Comparison of ENCODE assay signal across 10 cellular contexts in the genomic region with DNA sequence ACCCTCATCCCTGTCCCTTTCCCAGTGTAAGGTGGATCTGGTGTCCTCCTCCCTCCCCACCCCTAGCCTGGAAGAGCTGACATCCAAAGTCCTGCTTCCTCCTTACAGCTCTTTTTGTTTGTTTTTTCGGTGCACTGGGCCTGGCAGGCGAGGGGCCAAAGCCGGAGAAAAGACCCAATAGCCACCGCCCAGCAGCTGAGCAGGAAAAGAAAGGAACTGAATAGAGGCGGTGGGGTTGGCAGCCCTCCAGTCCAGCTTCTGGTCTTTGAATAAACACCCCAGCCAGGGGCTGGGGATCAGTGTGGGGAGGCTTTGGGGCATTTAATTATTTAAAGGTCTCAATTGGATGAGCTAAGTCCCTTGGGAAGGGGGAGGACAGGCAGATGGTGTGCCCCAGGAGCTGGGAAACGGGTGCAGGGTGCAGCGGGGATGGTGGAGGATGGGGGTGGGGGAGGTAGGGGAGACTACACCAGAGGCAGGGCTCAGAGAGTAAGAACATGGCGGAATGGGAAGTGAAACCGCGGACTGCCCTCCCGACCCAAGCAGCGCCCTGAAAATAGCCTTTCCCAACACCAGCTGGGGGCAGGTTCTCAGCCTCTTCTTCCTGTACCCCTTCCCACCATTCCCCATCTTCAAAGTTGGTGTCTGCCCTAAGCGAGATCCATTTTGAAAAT. TPM values are rescaled to one million over a fixed set of nuclear protein-coding genes. Genes with fewer than 3 reads are reported as not detected.
DNase-seq lines count a peak whose midpoint lies in the region; ATAC-seq, FAIRE-seq and TF ChIP-seq lines count a peak whose summit lies in the region.
"Had no signal": no experiment of that assay in that cellular context is flagged by ENCODE, and none has a peak within 500 bp of the region (broad histone marks: within the 10 kb centered on the region; RNA-seq: fewer than 3 reads in every experiment).

No MANE protein-coding gene starts in this region.

- no peaks in the 10 kb centered on the region for H3K9me3 Mint-ChIP-seq in activated T-cell treated with anti-CD3 and anti-CD28 coated beads, Interleukin-2, amount 50 U/mL, for 24 hours
- no peaks in the 10 kb centered on the region for H3K9me3 Mint-ChIP-seq in progenitor cell of endocrine pancreas (ENCODE audit: low read depth)

- intact Hi-C loops in kidney (cut with DNase I) = no loop called here

- H3K4me1 ChIP-seq in gastroesophageal sphincter = peaks cover 0 to 84% (median 37%) of the 10 kb centered on the region in 3 donors
- H3K4me1 ChIP-seq in kidney (ENCODE audit: control insufficient read depth in 1 of 2, insufficient read depth in 1 of 2, low read depth in 1 of 2, low read length in 2 of 2) = peaks cover 10 to 45% of the 10 kb centered on the region in 2 donors

- 17 to 46% methylated on average over 2 to 9 of the region's 13 CpGs for WGBS in gastroesophageal sphincter (ENCODE audit: low coverage in 1 of 2), 2 donors

- H3K36me3 ChIP-seq in gastroesophageal sphincter = no peaks in the 10 kb centered on the region
- no peaks in the 10 kb centered on the region for H3K36me3 ChIP-seq in kidney (ENCODE audit: control insufficient read depth in 1 of 2, insufficient read depth in 2 of 2, low read length in 2 of 2)

- peaks cover 82% of the 10 kb centered on the region for H3K4me1 Mint-ChIP-seq in activated T-cell treated with anti-CD3 and anti-CD28 coated beads, Interleukin-2, amount 50 U/mL, for 24 hours (ENCODE audit: low read depth)
- H3K4me1 Mint-ChIP-seq in progenitor cell of endocrine pancreas (ENCODE audit: low read depth) = peaks cover 67% of the 10 kb centered on the region

- peak overlapping the region; percentile 92 for H3K27ac Mint-ChIP-seq in activated T-cell treated with anti-CD3 and anti-CD28 coated beads, Interleukin-2, amount 50 U/mL, for 24 hours
- H3K27ac Mint-ChIP-seq in progenitor cell of endocrine pancreas = peak overlapping the region; percentile 95

- FAIRE-seq in kidney (lab: Jason Lieb, UNC) = no peak

- H3K4me3 Mint-ChIP-seq in activated T-cell treated with anti-CD3 and anti-CD28 coated beads, Interleukin-2, amount 50 U/mL, for 24 hours = peak overlapping the region; percentile 65
- no peak overlapping the region for H3K4me3 Mint-ChIP-seq in progenitor cell of endocrine pancreas (ENCODE audit: low read depth)

- DNase-seq in activated T-cell treated with anti-CD3 and anti-CD28 coated beads, Interleukin-2, amount 50 U/mL, for 24 hours = no peak
- no peak for DNase-seq in activated T-cell treated with anti-CD3 and anti-CD28 coated beads, Interleukin-2, amount 50 U/mL, for 48 hours
- peak; percentile 61 for DNase-seq in NOMO-1 treated with dmso at 0.1 percent for 144 hours (lab: John Stamatoyannopoulos, UW; ENCODE audit: unreplicated experiment)
- DNase-seq in progenitor cell of endocrine pancreas (ENCODE audit: low spot score, unreplicated experiment) = no peak
- no peak for DNase-seq in NCI-H128 (lab: John Stamatoyannopoulos, UW; ENCODE audit: unreplicated experiment)
- no peak for DNase-seq in kidney
- DNase-seq in NCI-H1048 (lab: John Stamatoyannopoulos, UW) = no peak

- no peak overlapping the region for H3K4me3 ChIP-seq in gastroesophageal sphincter
- H3K4me3 ChIP-seq in kidney (ENCODE audit: low read length in 2 of 2) = no peak overlapping the region

- no peaks in the 10 kb centered on the region for H3K27me3 ChIP-seq in gastroesophageal sphincter

- H3K9ac ChIP-seq in kidney (ENCODE audit: low read length in 2 of 2) = peak overlapping the region in 1 of 2 donors; percentile 41

- no peaks in the 10 kb centered on the region for H3K36me3 Mint-ChIP-seq in activated T-cell treated with anti-CD3 and anti-CD28 coated beads, Interleukin-2, amount 50 U/mL, for 24 hours (ENCODE audit: low read depth)
- no peaks in the 10 kb centered on the region for H3K36me3 Mint-ChIP-seq in progenitor cell of endocrine pancreas (ENCODE audit: insufficient read depth)

- H3K27me3 Mint-ChIP-seq in activated T-cell treated with anti-CD3 and anti-CD28 coated beads, Interleukin-2, amount 50 U/mL, for 24 hours = no peaks in the 10 kb centered on the region
- no peaks in the 10 kb centered on the region for H3K27me3 Mint-ChIP-seq in progenitor cell of endocrine pancreas

- TF ChIP-seq CTCF in gastroesophageal sphincter (IDR thresholded peaks at IDR 0.05) (no peak), progenitor cell of endocrine pancreas (IDR thresholded peaks at IDR 0.05; ENCODE audit: unreplicated experiment) (no peak), kidney (IDR thresholded peaks at IDR 0.05; ENCODE audit: borderline replicate concordance, extremely low read depth, insufficient read depth) (no peak)

- TF ChIP-seq POLR2A in gastroesophageal sphincter (IDR thresholded peaks at IDR 0.05) = no peak

- no peak for TF ChIP-seq EP300 in gastroesophageal sphincter (IDR thresholded peaks at IDR 0.05)

- peak overlapping the region in 3 of 4 donors; percentile 77 to 98 (median 86) for H3K27ac ChIP-seq in gastroesophageal sphincter
- no peak overlapping the region for H3K27ac ChIP-seq in kidney (ENCODE audit: low read depth in 2 of 2, low read length in 2 of 2)

- H3K9me3 ChIP-seq in gastroesophageal sphincter (no peaks in the 10 kb centered on the region), kidney (ENCODE audit: control insufficient read depth in 1 of 2, low read length in 2 of 2) (no peaks in the 10 kb centered on the region)

- no peak for ATAC-seq in gastroesophageal sphincter

RNA-seq across cellular contexts. Expression of a gene that starts 20.2 kb away (rescaled TPM):
- total RNA-seq in gastroesophageal sphincter (100 to 1,000 TPM in 3 of 4 donors, 10 to 100 TPM in 1; 74.5 to 169 (median 116) TPM), progenitor cell of endocrine pancreas (103 and 110 TPM in 2 replicates), kidney (59.9 TPM)
- polyA plus RNA-seq in kidney (ENCODE audit: insufficient read depth, low read depth, low replicate concordance) = 156 TPM

RNA-seq across cellular contexts. Expression of a gene that starts 25.4 kb away (rescaled TPM):
- total RNA-seq in gastroesophageal sphincter (10 to 100 TPM; 19.3 to 53.6 (median 37.9) TPM), progenitor cell of endocrine pancreas (2.5 and 3.1 TPM in 2 replicates), kidney (22.3 TPM)
- polyA plus RNA-seq in kidney (ENCODE audit: insufficient read depth, low read depth, low replicate concordance) = 7.0 TPM
- total RNA-seq: T-helper 2 cell treated with Interferon-gamma antibody and Interleukin-4, amounts not matched to agents 100 ng/mL and 5 ng/mL, for 36 hours had no signal
- polyA plus RNA-seq: neural cell had no signal

Comparison
In these comparisons a context has a peak if more than half of its experiments do, and no peak if none do; other contexts are left out.
1. H3K27ac ChIP-seq: peak in gastroesophageal sphincter (3 of 4); none in kidney (0 of 2).